19 cellular contexts compared by ENCODE assay signal in the genomic region with DNA sequence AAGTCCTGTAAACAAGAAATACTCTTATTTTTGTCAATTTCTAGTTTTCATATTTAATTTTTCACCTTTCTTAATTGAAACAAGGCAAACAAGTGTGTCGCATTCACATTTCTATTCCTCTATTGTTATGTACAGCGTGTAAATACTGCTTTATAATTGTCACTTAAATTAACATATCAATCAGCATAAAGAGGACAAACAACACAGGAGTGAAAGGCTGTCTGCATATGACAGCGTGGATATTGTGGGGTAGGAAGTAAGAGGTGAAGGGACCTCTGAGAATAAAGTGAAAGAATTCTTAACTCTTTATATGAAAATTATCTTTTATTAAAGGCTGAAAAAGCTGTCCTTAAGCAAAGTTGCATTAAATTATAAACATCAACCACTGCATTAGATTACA.
"Had no signal": no experiment of that assay in that cellular context is flagged by ENCODE, and none has a peak within 500 bp of the region (broad histone marks: within the 10 kb centered on the region; RNA-seq: fewer than 3 reads in every experiment).

No MANE protein-coding gene starts in this region.

- DNase-seq: effector CD4-positive, alpha-beta T cell; glutamatergic neuron; islet precursor cell; mammary epithelial cell; naive thymus-derived CD4-positive, alpha-beta T cell; nephron progenitor cell; posterior cingulate gyrus; stimulated activated CD4-positive, alpha-beta T cell treated with anti-CD3 and anti-CD28 coated beads, Interleukin-2, amount 100 ng/mL, for 24 hours; stimulated activated CD4-positive, alpha-beta T cell treated with anti-CD3 and anti-CD28 coated beads, Interleukin-4, amount 100 ng/mL, for 4 hours; stimulated activated naive B cell treated with anti-CD40 and anti-IgM and Interleukin-4, amounts not matched to agents 10 μg/mL and 1 μg/mL and 100 μg/mL, for 72 hours; stimulated activated naive CD8-positive, alpha-beta T cell treated with anti-CD3 and anti-CD28 coated beads, Interleukin-15, amount 100 ng/mL, for 72 hours; transverse colon had no signal

- H3K27ac ChIP-seq: coronary artery, epithelial cell of prostate, esophagus muscularis mucosa, gastroesophageal sphincter, thoracic aorta, transverse colon had no signal

- H3K4me3 Mint-ChIP-seq: naive thymus-derived CD4-positive, alpha-beta T cell; nephron progenitor cell; stimulated activated naive B cell treated with anti-CD40 and anti-IgM and Interleukin-4, amounts not matched to agents 10 μg/mL and 1 μg/mL and 100 μg/mL, for 72 hours; stimulated activated naive CD8-positive, alpha-beta T cell treated with anti-CD3 and anti-CD28 coated beads, Interleukin-15, amount 100 ng/mL, for 72 hours had no signal

- H3K36me3 ChIP-seq: esophagus muscularis mucosa, gastroesophageal sphincter, thoracic aorta, transverse colon had no signal

- ATAC-seq: gastroesophageal sphincter; left lobe of liver; naive thymus-derived CD4-positive, alpha-beta T cell; sciatic nerve; stimulated activated naive B cell treated with anti-CD40 and anti-IgM and Interleukin-4, amounts not matched to agents 10 μg/mL and 1 μg/mL and 100 μg/mL, for 72 hours; stimulated activated naive CD8-positive, alpha-beta T cell treated with anti-CD3 and anti-CD28 coated beads, Interleukin-15, amount 100 ng/mL, for 72 hours had no signal

- H3K4me1 Mint-ChIP-seq: naive thymus-derived CD4-positive, alpha-beta T cell; nephron progenitor cell; stimulated activated naive B cell treated with anti-CD40 and anti-IgM and Interleukin-4, amounts not matched to agents 10 μg/mL and 1 μg/mL and 100 μg/mL, for 72 hours; stimulated activated naive CD8-positive, alpha-beta T cell treated with anti-CD3 and anti-CD28 coated beads, Interleukin-15, amount 100 ng/mL, for 72 hours had no signal

- H3K4me1 ChIP-seq: esophagus muscularis mucosa, gastroesophageal sphincter, transverse colon had no signal

- H3K9me3 ChIP-seq: esophagus muscularis mucosa, gastroesophageal sphincter, thoracic aorta, transverse colon had no signal

- H3K27ac Mint-ChIP-seq: naive thymus-derived CD4-positive, alpha-beta T cell; nephron progenitor cell; stimulated activated naive B cell treated with anti-CD40 and anti-IgM and Interleukin-4, amounts not matched to agents 10 μg/mL and 1 μg/mL and 100 μg/mL, for 72 hours; stimulated activated naive CD8-positive, alpha-beta T cell treated with anti-CD3 and anti-CD28 coated beads, Interleukin-15, amount 100 ng/mL, for 72 hours had no signal

- H3K27me3 Mint-ChIP-seq: naive thymus-derived CD4-positive, alpha-beta T cell; stimulated activated naive B cell treated with anti-CD40 and anti-IgM and Interleukin-4, amounts not matched to agents 10 μg/mL and 1 μg/mL and 100 μg/mL, for 72 hours; stimulated activated naive CD8-positive, alpha-beta T cell treated with anti-CD3 and anti-CD28 coated beads, Interleukin-15, amount 100 ng/mL, for 72 hours had no signal

- H3K36me3 Mint-ChIP-seq: naive thymus-derived CD4-positive, alpha-beta T cell; stimulated activated naive B cell treated with anti-CD40 and anti-IgM and Interleukin-4, amounts not matched to agents 10 μg/mL and 1 μg/mL and 100 μg/mL, for 72 hours had no signal

- H3K9me3 Mint-ChIP-seq: nephron progenitor cell; stimulated activated naive B cell treated with anti-CD40 and anti-IgM and Interleukin-4, amounts not matched to agents 10 μg/mL and 1 μg/mL and 100 μg/mL, for 72 hours; stimulated activated naive CD8-positive, alpha-beta T cell treated with anti-CD3 and anti-CD28 coated beads, Interleukin-15, amount 100 ng/mL, for 72 hours had no signal

- H3K27me3 ChIP-seq: esophagus muscularis mucosa, gastroesophageal sphincter, transverse colon had no signal

- H3K4me3 ChIP-seq: coronary artery, esophagus muscularis mucosa, gastroesophageal sphincter, thoracic aorta, transverse colon had no signal
